In genomic region chr1:237507005-237507404, GRCh38 we compare ENCODE assay signal across 10 cellular contexts.
A peak's percentile ranks its signal among the peaks of the same experiment; 100 is the strongest.
DNase-seq lines count a peak whose midpoint lies in the region; ATAC-seq and TF ChIP-seq lines count a peak whose summit lies in the region.
"Had no signal": no experiment of that assay in that cellular context is flagged by ENCODE, and none has a peak within 500 bp of the region (broad histone marks: within the 10 kb centered on the region; RNA-seq: fewer than 3 reads in every experiment).

No MANE protein-coding gene starts in this region.

- no peak overlapping the region for H3K4me3 ChIP-seq in HEK293 (ENCODE audit: low read depth, low read length)

- no peak overlapping the region for H3K27ac ChIP-seq in HEK293 (ENCODE audit: extremely low read depth, low read depth, low read length)

- no peaks in the 10 kb centered on the region for H3K4me1 Mint-ChIP-seq in MCF 10A (ENCODE audit: insufficient read depth, unreplicated experiment)
- no peaks in the 10 kb centered on the region for H3K4me1 Mint-ChIP-seq in HFFc6 (ENCODE audit: low read depth)
- H3K4me1 Mint-ChIP-seq in WTC11 = no peaks in the 10 kb centered on the region

- H3K36me3 Mint-ChIP-seq in MCF 10A (ENCODE audit: insufficient read depth, unreplicated experiment) (no peaks in the 10 kb centered on the region), HFFc6 (ENCODE audit: low read depth) (no peaks in the 10 kb centered on the region), WTC11 (peaks cover 9% of the 10 kb centered on the region; the same call in 1 of the 2 replicates)

- no TSS peak for BruUV-seq in MCF 10A (replicated peaks; lab: Mats Ljungman, UMichigan)

- H3K9me3 Mint-ChIP-seq in MCF 10A (ENCODE audit: unreplicated experiment) = no peaks in the 10 kb centered on the region
- peaks cover 36% of the 10 kb centered on the region for H3K9me3 Mint-ChIP-seq in HFFc6
- no peaks in the 10 kb centered on the region for H3K9me3 Mint-ChIP-seq in WTC11

- H3K36me3 ChIP-seq in HEK293 (ENCODE audit: control insufficient read depth in 2 of 2, insufficient read depth in 1 of 2, low read length in 2 of 2) = no peaks in the 10 kb centered on the region

- H3K4me3 Mint-ChIP-seq in MCF 10A (ENCODE audit: unreplicated experiment) (no peak overlapping the region), HFFc6 (no peak overlapping the region), WTC11 (no peak overlapping the region)

- H3K27me3 Mint-ChIP-seq in MCF 10A (ENCODE audit: insufficient read depth, unreplicated experiment) (no peaks in the 10 kb centered on the region), HFFc6 (ENCODE audit: insufficient read depth) (peaks cover 1% of the 10 kb centered on the region; the same call in 1 of the 2 replicates), WTC11 (ENCODE audit: low read depth) (no peaks in the 10 kb centered on the region)

- intact Hi-C loops in MCF 10A (cut with micrococcal nuclease) = no loop called here

- no peaks in the 10 kb centered on the region for H3K4me1 ChIP-seq in HEK293 (ENCODE audit: control insufficient read depth, insufficient read depth, low read length)

- POLR2A ChIA-PET in GM10248 (lab: Yijun Ruan, JAX) = no interaction called here
- POLR2A ChIA-PET in HEK293 (lab: Yijun Ruan, JAX) = no interaction called here
- POLR2A ChIA-PET in MCF 10A (lab: Yijun Ruan, JAX) = interaction anchor here (1.0 kb wide), 1 partner anchor 9 kb away, joined by 6 read pairs; no protein-coding TSS in a partner anchor
- POLR2A ChIA-PET in WTC11 (lab: Charles Lee) = no interaction called here

- no peaks in the 10 kb centered on the region for H3K9me3 ChIP-seq in HEK293 (ENCODE audit: control insufficient read depth, insufficient read depth, low read depth, low read length)

- DNase-seq in GM10248 (ENCODE audit: extremely low spot score) (peak; percentile 29), MCF 10A (ENCODE audit: unreplicated experiment) (no peak), HFFc6 (no peak), cerebellar nuclear complex (lab: John Stamatoyannopoulos, UW) (no peak), WTC11 (ENCODE audit: low spot score) (no peak)
- DNase-seq: KBM-7, trophoblast cell had no signal

- ATAC-seq in GM19023 (IDR thresholded peaks at IDR 0.05; ENCODE audit: unreplicated experiment) = peak; percentile 87
- ATAC-seq in HG03378 (IDR thresholded peaks at IDR 0.05; ENCODE audit: unreplicated experiment) = peak; percentile 95
- ATAC-seq in WTC11 = no peak

- H3K27ac Mint-ChIP-seq in MCF 10A (ENCODE audit: low read depth, unreplicated experiment) (no peak overlapping the region), HFFc6 (no peak overlapping the region), WTC11 (no peak overlapping the region)

- CTCF ChIA-PET in GM10248 (lab: Yijun Ruan, JAX) (interaction anchor here (1.1 kb wide), 1 partner anchor 29 kb away, joined by 3 read pairs; no protein-coding TSS in a partner anchor), HEK293 (lab: Yijun Ruan, JAX) (interaction anchor here (0.9 kb wide), 1 partner anchor 15 kb away, joined by 6 read pairs; no protein-coding TSS in a partner anchor), MCF 10A (lab: Yijun Ruan, JAX) (interaction anchor here (0.6 to 0.7 kb wide), 3 partner anchors 10 to 612 kb away, joined by 3 to 4 read pairs (median 3); no protein-coding TSS in a partner anchor), WTC11 (lab: Charles Lee) (no interaction called here)

- TF ChIP-seq CTCF in GM10248 (IDR thresholded peaks at IDR 0.05; ENCODE audit: control extremely low read depth, extremely low read depth, low read depth, missing control alignments) (no peak), HEK293 (tag by site-specific recombination; IDR thresholded peaks at IDR 0.05) (no peak), MCF 10A (IDR thresholded peaks at IDR 0.05; ENCODE audit: unreplicated experiment) (no peak), HFFc6 (IDR thresholded peaks at IDR 0.05) (no peak), WTC11 (IDR thresholded peaks at IDR 0.05) (no peak)

TF ChIP-seq in HEK293, 187 proteins besides CTCF, POLR2A, EP300 and RAD21:
- TF ChIP-seq PRDM1 (tag by site-specific recombination; IDR thresholded peaks at IDR 0.05) = peak; percentile 89
- no peak for TF ChIP-seq ZNF660 (tag by site-specific recombination; IDR thresholded peaks at IDR 0.05)
TF ChIP-seq in HEK293: peak in this region for 1.

TF ChIP-seq in WTC11, 78 proteins besides CTCF, POLR2A, EP300 and RAD21 (continues in another document):
- no peak for TF ChIP-seq FOXP4 (CRISPR knock-in tag; IDR thresholded peaks at IDR 0.05)
- no peak for TF ChIP-seq PRRX2 (CRISPR knock-in tag; IDR thresholded peaks at IDR 0.05)
- TF ChIP-seq ARID4B (CRISPR knock-in tag; IDR thresholded peaks at IDR 0.05; ENCODE audit: borderline replicate concordance) = no peak
- TF ChIP-seq ATF6 (CRISPR knock-in tag; IDR thresholded peaks at IDR 0.05) = no peak
